Comparison of ENCODE assay signal across 7 cellular contexts in genomic region chr13:97435297-97435682, GRCh38. TPM values are rescaled to one million over a fixed set of nuclear protein-coding genes. Genes with fewer than 3 reads are reported as not detected.
DNase-seq lines count a peak whose midpoint lies in the region; ATAC-seq lines count a peak whose summit lies in the region.

No MANE protein-coding gene starts in this region.

- peaks cover 24% of the 10 kb centered on the region for H3K36me3 ChIP-seq in HUES48 (ENCODE audit: control insufficient read depth, insufficient read depth, low read length)

- intact Hi-C loops in activated CD4-positive, alpha-beta memory T cell treated with anti-CD3 and anti-CD28 coated beads for 36 hours (cut with micrococcal nuclease), result loop anchor here (10.0 kb wide), 4 partner anchors 140 to 1140 kb away; partner anchors contain the start of genes FARP1 and STK24

- DNase-seq in activated CD4-positive, alpha-beta memory T cell treated with anti-CD3 and anti-CD28 coated beads for 36 hours, result no peak
- no peak for DNase-seq in mucosa of gallbladder (ENCODE audit: low spot score)
- no peak for DNase-seq in NCI-H2081 treated with DMSO at 0.1 percent for 48 hours (lab: John Stamatoyannopoulos, UW)

- no peaks in the 10 kb centered on the region for H3K9me3 Mint-ChIP-seq in activated CD4-positive, alpha-beta memory T cell treated with anti-CD3 and anti-CD28 coated beads for 36 hours
- no peaks in the 10 kb centered on the region for H3K9me3 Mint-ChIP-seq in stimulated activated memory B cell treated with anti-CD40 and anti-IgM and Interleukin-4, amounts not matched to agents 10 μg/mL and 1 μg/mL and 100 μg/mL, for 72 hours

- H3K4me1 Mint-ChIP-seq in activated CD4-positive, alpha-beta memory T cell treated with anti-CD3 and anti-CD28 coated beads for 36 hours (ENCODE audit: low read depth), result peaks cover 22% of the 10 kb centered on the region
- peaks cover 28% of the 10 kb centered on the region for H3K4me1 Mint-ChIP-seq in stimulated activated memory B cell treated with anti-CD40 and anti-IgM and Interleukin-4, amounts not matched to agents 10 μg/mL and 1 μg/mL and 100 μg/mL, for 72 hours

- H3K27ac Mint-ChIP-seq in activated CD4-positive, alpha-beta memory T cell treated with anti-CD3 and anti-CD28 coated beads for 36 hours, result no peak overlapping the region
- H3K27ac Mint-ChIP-seq in stimulated activated memory B cell treated with anti-CD40 and anti-IgM and Interleukin-4, amounts not matched to agents 10 μg/mL and 1 μg/mL and 100 μg/mL, for 72 hours, result peak overlapping the region; percentile 72

- POLR2A ChIA-PET in activated CD4-positive, alpha-beta memory T cell treated with anti-CD3 and anti-CD28 coated beads for 36 hours (lab: Charles Lee), result interaction anchor here (0.5 to 1.4 kb wide), 2 partner anchors 14 to 211 kb away, joined by 3 to 4 read pairs; no protein-coding TSS in a partner anchor

- H3K27me3 ChIP-seq in HUES48 (ENCODE audit: control insufficient read depth, insufficient read depth, low read length), result no peaks in the 10 kb centered on the region

- no peak for ATAC-seq in stimulated activated memory B cell treated with anti-CD40 and anti-IgM and Interleukin-4, amounts not matched to agents 10 μg/mL and 1 μg/mL and 100 μg/mL, for 72 hours
- ATAC-seq in HG03521 (IDR thresholded peaks at IDR 0.05; ENCODE audit: unreplicated experiment), result no peak

- H3K9ac ChIP-seq in HUES48 (ENCODE audit: low read depth, low read length), result peak overlapping the region; percentile 88

- peak overlapping the region; percentile 94 for H3K4me3 Mint-ChIP-seq in activated CD4-positive, alpha-beta memory T cell treated with anti-CD3 and anti-CD28 coated beads for 36 hours
- peak overlapping the region; percentile 89 for H3K4me3 Mint-ChIP-seq in stimulated activated memory B cell treated with anti-CD40 and anti-IgM and Interleukin-4, amounts not matched to agents 10 μg/mL and 1 μg/mL and 100 μg/mL, for 72 hours

- H3K27ac ChIP-seq in HUES48 (ENCODE audit: low read depth, low read length), result no peak overlapping the region

- H3K4me1 ChIP-seq in HUES48 (ENCODE audit: control insufficient read depth, insufficient read depth, low read length), result peaks cover 16% of the 10 kb centered on the region; the same call in 1 of the 2 replicates

- peaks cover 2% of the 10 kb centered on the region for H3K27me3 Mint-ChIP-seq in activated CD4-positive, alpha-beta memory T cell treated with anti-CD3 and anti-CD28 coated beads for 36 hours
- H3K27me3 Mint-ChIP-seq in stimulated activated memory B cell treated with anti-CD40 and anti-IgM and Interleukin-4, amounts not matched to agents 10 μg/mL and 1 μg/mL and 100 μg/mL, for 72 hours, result no peaks in the 10 kb centered on the region

- peaks cover 10% of the 10 kb centered on the region for H3K36me3 Mint-ChIP-seq in activated CD4-positive, alpha-beta memory T cell treated with anti-CD3 and anti-CD28 coated beads for 36 hours
- H3K36me3 Mint-ChIP-seq in stimulated activated memory B cell treated with anti-CD40 and anti-IgM and Interleukin-4, amounts not matched to agents 10 μg/mL and 1 μg/mL and 100 μg/mL, for 72 hours, result no peaks in the 10 kb centered on the region

- H3K9me3 ChIP-seq in HUES48 (ENCODE audit: control insufficient read depth, insufficient read depth, low read length), result no peaks in the 10 kb centered on the region

- CTCF ChIA-PET in activated CD4-positive, alpha-beta memory T cell treated with anti-CD3 and anti-CD28 coated beads for 36 hours (lab: Charles Lee), result interaction anchor here (0.8 kb wide), 1 partner anchor 140 kb away, joined by 3 read pairs; no protein-coding TSS in a partner anchor

- H3K4me3 ChIP-seq in HUES48 (ENCODE audit: low read depth, low read length) (peak overlapping the region; percentile 97), iPS-11a (ENCODE audit: low read depth, low read length) (peak overlapping the region; percentile 92)

RNA-seq across cellular contexts. Expression of gene RAP2A, which starts 1.3 kb away (rescaled TPM):
- total RNA-seq in activated CD4-positive, alpha-beta memory T cell treated with anti-CD3 and anti-CD28 coated beads for 36 hours, result 10 to 100 TPM; 13.7 to 15.4 TPM
- 39.4 TPM for total RNA-seq in mucosa of gallbladder
